ENCODE assay signal across 1 cellular context in the genomic region with DNA sequence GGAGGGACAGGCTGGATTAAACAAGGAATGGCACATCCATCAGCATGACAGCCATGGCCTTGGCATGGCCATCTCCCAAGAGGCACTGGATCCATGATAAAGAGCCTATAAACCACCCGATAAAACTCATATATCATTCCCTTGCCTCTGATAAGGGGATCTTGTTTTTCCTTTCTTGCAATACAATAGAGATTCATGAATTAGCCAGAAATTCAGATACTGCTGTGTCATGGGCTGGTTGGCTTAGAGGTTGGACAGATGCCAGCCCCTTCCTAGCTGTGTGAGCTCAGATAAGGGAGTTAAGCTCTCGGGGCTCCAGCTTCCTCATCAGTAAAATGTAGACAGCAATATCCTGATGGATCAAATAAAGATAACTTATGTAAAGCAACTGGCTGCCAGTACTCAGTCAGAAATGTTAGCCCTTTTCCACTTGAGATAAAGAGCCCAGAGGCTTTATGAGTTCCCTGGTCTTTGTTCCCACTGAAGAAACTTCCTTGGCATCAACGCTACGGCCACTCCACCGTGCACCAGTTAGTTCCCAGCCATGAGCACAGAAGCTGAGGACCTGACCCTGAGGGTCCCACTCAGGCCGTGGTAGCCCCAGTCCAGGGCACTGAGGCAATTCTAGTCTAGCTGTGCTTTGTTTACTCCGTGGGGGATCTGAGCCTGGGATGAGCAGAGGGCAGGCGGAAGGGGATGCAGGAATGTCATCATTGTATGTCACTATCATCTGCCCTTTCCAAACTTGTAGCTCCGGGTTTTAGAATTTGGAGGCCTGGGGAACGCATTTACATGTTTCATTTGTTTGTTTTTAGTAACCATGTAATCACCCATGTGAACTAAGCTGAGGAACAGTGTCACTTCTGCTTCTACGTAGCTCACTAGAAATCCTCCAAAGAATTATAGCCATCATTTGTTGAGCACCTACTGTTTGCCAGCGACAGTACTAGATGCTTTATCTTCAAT.
TF ChIP-seq lines count a peak whose summit lies in the region.

No MANE protein-coding gene starts in this region.

TF ChIP-seq in K562, 482 proteins besides CTCF, POLR2A, EP300 and RAD21 (continued from another document and continues in another):
- TF ChIP-seq HDGF (IDR thresholded peaks at IDR 0.05), result no peak
- TF ChIP-seq LEF1 (IDR thresholded peaks at IDR 0.05), result peak; percentile 66
- TF ChIP-seq CREB1 (IDR thresholded peaks at IDR 0.05), result peak; percentile 22; the same call in 1 of the 2 replicates
- no peak for TF ChIP-seq CREB1 (CRISPR knock-in tag; IDR thresholded peaks at IDR 0.05)
- TF ChIP-seq, protein P1, sequence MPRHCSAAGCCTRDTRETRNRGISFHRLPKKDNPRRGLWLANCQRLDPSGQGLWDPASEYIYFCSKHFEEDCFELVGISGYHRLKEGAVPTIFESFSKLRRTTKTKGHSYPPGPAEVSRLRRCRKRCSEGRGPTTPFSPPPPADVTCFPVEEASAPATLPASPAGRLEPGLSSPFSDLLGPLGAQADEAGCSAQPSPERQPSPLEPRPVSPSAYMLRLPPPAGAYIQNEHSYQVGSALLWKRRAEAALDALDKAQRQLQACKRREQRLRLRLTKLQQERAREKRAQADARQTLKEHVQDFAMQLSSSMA (CRISPR knock-in tag; IDR thresholded peaks at IDR 0.05), result no peak
- TF ChIP-seq SIX5 (IDR thresholded peaks at IDR 0.05; ENCODE audit: borderline replicate concordance in 1 of 2, insufficient read depth in 1 of 2, low read depth in 1 of 2, low read length in 2 of 2), result no peak
- TF ChIP-seq, protein P2, sequence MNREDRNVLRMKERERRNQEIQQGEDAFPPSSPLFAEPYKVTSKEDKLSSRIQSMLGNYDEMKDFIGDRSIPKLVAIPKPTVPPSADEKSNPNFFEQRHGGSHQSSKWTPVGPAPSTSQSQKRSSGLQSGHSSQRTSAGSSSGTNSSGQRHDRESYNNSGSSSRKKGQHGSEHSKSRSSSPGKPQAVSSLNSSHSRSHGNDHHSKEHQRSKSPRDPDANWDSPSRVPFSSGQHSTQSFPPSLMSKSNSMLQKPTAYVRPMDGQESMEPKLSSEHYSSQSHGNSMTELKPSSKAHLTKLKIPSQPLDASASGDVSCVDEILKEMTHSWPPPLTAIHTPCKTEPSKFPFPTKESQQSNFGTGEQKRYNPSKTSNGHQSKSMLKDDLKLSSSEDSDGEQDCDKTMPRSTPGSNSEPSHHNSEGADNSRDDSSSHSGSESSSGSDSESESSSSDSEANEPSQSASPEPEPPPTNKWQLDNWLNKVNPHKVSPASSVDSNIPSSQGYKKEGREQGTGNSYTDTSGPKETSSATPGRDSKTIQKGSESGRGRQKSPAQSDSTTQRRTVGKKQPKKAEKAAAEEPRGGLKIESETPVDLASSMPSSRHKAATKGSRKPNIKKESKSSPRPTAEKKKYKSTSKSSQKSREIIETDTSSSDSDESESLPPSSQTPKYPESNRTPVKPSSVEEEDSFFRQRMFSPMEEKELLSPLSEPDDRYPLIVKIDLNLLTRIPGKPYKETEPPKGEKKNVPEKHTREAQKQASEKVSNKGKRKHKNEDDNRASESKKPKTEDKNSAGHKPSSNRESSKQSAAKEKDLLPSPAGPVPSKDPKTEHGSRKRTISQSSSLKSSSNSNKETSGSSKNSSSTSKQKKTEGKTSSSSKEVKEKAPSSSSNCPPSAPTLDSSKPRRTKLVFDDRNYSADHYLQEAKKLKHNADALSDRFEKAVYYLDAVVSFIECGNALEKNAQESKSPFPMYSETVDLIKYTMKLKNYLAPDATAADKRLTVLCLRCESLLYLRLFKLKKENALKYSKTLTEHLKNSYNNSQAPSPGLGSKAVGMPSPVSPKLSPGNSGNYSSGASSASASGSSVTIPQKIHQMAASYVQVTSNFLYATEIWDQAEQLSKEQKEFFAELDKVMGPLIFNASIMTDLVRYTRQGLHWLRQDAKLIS (CRISPR knock-in tag; IDR thresholded peaks at IDR 0.05), result peak; percentile 28; the same call in 1 of the 2 replicates
- TF ChIP-seq ZFPM2 (CRISPR knock-in tag; IDR thresholded peaks at IDR 0.05), result no peak
- no peak for TF ChIP-seq SMC3 (conservative IDR thresholded peaks at IDR 0.05; ENCODE audit: insufficient read depth, low read depth, low read length)
- no peak for TF ChIP-seq PRPF4 (IDR thresholded peaks at IDR 0.05; ENCODE audit: insufficient read depth, low read depth, low read length, poor library complexity, severe bottlenecking)
- TF ChIP-seq, protein P3, sequence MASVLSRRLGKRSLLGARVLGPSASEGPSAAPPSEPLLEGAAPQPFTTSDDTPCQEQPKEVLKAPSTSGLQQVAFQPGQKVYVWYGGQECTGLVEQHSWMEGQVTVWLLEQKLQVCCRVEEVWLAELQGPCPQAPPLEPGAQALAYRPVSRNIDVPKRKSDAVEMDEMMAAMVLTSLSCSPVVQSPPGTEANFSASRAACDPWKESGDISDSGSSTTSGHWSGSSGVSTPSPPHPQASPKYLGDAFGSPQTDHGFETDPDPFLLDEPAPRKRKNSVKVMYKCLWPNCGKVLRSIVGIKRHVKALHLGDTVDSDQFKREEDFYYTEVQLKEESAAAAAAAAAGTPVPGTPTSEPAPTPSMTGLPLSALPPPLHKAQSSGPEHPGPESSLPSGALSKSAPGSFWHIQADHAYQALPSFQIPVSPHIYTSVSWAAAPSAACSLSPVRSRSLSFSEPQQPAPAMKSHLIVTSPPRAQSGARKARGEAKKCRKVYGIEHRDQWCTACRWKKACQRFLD (CRISPR knock-in tag; IDR thresholded peaks at IDR 0.05), result peak; percentile 85
- TF ChIP-seq ZNF764 (CRISPR knock-in tag; IDR thresholded peaks at IDR 0.05; ENCODE audit: low read depth), result no peak
- no peak for TF ChIP-seq ZNF384 (IDR thresholded peaks at IDR 0.05; ENCODE audit: low read depth, low read length)
- TF ChIP-seq ZNF316 (IDR thresholded peaks at IDR 0.05), result peak; percentile 98
- peak; percentile 89 for TF ChIP-seq HDAC3 (IDR thresholded peaks at IDR 0.05; ENCODE audit: borderline replicate concordance, partially characterized antibody)
- TF ChIP-seq NFE2 (IDR thresholded peaks at IDR 0.05; ENCODE audit: low read depth), result peak; percentile 99
- TF ChIP-seq, protein P4, sequence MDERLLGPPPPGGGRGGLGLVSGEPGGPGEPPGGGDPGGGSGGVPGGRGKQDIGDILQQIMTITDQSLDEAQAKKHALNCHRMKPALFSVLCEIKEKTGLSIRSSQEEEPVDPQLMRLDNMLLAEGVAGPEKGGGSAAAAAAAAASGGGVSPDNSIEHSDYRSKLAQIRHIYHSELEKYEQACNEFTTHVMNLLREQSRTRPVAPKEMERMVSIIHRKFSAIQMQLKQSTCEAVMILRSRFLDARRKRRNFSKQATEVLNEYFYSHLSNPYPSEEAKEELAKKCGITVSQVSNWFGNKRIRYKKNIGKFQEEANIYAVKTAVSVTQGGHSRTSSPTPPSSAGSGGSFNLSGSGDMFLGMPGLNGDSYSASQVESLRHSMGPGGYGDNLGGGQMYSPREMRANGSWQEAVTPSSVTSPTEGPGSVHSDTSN (CRISPR knock-in tag; IDR thresholded peaks at IDR 0.05; ENCODE audit: low read depth), result peak; percentile 43; the same call in 1 of the 2 replicates
- TF ChIP-seq, protein P4 (tag; conservative IDR thresholded peaks at IDR 0.05; ENCODE audit: low read depth), result peak; percentile 97
- TF ChIP-seq, protein P5, sequence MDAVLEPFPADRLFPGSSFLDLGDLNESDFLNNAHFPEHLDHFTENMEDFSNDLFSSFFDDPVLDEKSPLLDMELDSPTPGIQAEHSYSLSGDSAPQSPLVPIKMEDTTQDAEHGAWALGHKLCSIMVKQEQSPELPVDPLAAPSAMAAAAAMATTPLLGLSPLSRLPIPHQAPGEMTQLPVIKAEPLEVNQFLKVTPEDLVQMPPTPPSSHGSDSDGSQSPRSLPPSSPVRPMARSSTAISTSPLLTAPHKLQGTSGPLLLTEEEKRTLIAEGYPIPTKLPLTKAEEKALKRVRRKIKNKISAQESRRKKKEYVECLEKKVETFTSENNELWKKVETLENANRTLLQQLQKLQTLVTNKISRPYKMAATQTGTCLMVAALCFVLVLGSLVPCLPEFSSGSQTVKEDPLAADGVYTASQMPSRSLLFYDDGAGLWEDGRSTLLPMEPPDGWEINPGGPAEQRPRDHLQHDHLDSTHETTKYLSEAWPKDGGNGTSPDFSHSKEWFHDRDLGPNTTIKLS (IDR thresholded peaks at IDR 0.05; ENCODE audit: borderline replicate concordance, low read depth), result no peak
- TF ChIP-seq CAMTA2 (CRISPR knock-in tag; conservative IDR thresholded peaks at IDR 0.05), result no peak
- TF ChIP-seq, protein P6, sequence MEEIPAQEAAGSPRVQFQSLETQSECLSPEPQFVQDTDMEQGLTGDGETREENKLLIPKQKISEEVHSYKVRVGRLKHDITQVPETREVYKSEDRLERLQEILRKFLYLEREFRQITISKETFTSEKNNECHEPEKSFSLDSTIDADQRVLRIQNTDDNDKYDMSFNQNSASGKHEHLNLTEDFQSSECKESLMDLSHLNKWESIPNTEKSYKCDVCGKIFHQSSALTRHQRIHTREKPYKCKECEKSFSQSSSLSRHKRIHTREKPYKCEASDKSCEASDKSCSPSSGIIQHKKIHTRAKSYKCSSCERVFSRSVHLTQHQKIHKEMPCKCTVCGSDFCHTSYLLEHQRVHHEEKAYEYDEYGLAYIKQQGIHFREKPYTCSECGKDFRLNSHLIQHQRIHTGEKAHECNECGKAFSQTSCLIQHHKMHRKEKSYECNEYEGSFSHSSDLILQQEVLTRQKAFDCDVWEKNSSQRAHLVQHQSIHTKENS (CRISPR knock-in tag; IDR thresholded peaks at IDR 0.05), result no peak
- TF ChIP-seq, protein P7, sequence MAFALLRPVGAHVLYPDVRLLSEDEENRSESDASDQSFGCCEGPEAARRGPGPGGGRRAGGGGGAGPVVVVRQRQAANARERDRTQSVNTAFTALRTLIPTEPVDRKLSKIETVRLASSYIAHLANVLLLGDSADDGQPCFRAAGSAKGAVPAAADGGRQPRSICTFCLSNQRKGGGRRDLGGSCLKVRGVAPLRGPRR (CRISPR knock-in tag; IDR thresholded peaks at IDR 0.05), result no peak
- no peak for TF ChIP-seq ZNF239 (CRISPR knock-in tag; IDR thresholded peaks at IDR 0.05)
- TF ChIP-seq POLR3G (IDR thresholded peaks at IDR 0.05; ENCODE audit: extremely low read depth, insufficient read length, insufficient replicate concordance), result no peak
- peak; percentile 88; the same call in 1 of the 2 replicates for TF ChIP-seq MTA1 (IDR thresholded peaks at IDR 0.05; ENCODE audit: borderline replicate concordance)
- TF ChIP-seq, protein P8, sequence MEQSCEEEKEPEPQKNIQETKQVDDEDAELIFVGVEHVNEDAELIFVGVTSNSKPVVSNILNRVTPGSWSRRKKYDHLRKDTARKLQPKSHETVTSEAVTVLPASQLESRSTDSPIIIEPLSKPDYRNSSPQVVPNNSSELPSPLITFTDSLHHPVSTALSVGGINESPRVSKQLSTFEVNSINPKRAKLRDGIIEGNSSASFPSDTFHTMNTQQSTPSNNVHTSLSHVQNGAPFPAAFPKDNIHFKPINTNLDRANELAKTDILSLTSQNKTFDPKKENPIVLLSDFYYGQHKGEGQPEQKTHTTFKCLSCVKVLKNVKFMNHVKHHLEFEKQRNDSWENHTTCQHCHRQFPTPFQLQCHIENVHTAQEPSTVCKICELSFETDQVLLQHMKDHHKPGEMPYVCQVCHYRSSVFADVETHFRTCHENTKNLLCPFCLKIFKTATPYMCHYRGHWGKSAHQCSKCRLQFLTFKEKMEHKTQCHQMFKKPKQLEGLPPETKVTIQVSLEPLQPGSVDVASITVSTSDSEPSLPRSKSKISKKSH (CRISPR knock-in tag; IDR thresholded peaks at IDR 0.05), result no peak
- TF ChIP-seq RBM34 (IDR thresholded peaks at IDR 0.05; ENCODE audit: borderline replicate concordance, insufficient read depth, low read length), result no peak
- no peak for TF ChIP-seq FIP1L1 (IDR thresholded peaks at IDR 0.05; ENCODE audit: low read depth, low read length, poor library complexity, severe bottlenecking)
- 0 out of 2 replicates have a peak, but pooled peaks have one; percentile 72 for TF ChIP-seq ZNF175 (CRISPR knock-in tag; IDR thresholded peaks at IDR 0.05; ENCODE audit: low read depth)
- TF ChIP-seq ZC3H8 (IDR thresholded peaks at IDR 0.05), result no peak
- TF ChIP-seq OTX1 (CRISPR knock-in tag; IDR thresholded peaks at IDR 0.05), result no peak
- TF ChIP-seq, protein P9, sequence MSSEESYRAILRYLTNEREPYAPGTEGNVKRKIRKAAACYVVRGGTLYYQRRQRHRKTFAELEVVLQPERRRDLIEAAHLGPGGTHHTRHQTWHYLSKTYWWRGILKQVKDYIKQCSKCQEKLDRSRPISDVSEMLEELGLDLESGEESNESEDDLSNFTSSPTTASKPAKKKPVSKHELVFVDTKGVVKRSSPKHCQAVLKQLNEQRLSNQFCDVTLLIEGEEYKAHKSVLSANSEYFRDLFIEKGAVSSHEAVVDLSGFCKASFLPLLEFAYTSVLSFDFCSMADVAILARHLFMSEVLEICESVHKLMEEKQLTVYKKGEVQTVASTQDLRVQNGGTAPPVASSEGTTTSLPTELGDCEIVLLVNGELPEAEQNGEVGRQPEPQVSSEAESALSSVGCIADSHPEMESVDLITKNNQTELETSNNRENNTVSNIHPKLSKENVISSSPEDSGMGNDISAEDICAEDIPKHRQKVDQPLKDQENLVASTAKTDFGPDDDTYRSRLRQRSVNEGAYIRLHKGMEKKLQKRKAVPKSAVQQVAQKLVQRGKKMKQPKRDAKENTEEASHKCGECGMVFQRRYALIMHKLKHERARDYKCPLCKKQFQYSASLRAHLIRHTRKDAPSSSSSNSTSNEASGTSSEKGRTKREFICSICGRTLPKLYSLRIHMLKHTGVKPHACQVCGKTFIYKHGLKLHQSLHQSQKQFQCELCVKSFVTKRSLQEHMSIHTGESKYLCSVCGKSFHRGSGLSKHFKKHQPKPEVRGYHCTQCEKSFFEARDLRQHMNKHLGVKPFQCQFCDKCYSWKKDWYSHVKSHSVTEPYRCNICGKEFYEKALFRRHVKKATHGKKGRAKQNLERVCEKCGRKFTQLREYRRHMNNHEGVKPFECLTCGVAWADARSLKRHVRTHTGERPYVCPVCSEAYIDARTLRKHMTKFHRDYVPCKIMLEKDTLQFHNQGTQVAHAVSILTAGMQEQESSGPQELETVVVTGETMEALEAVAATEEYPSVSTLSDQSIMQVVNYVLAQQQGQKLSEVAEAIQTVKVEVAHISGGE (CRISPR knock-in tag; IDR thresholded peaks at IDR 0.05), result peak in 1 of 3 experiments; percentile 70; a peak in 2 of 6 replicates
- no peak for TF ChIP-seq KHSRP (IDR thresholded peaks at IDR 0.05)
- TF ChIP-seq STAG1 (CRISPR knock-in tag; IDR thresholded peaks at IDR 0.05; ENCODE audit: borderline replicate concordance), result no peak
- TF ChIP-seq SNRNP70 (optimal IDR thresholded peaks at IDR 0.05; ENCODE audit: low read depth, low read length), result no peak
- no peak for TF ChIP-seq SRSF3 (IDR thresholded peaks at IDR 0.05; ENCODE audit: insufficient read depth, low read length)
- TF ChIP-seq ZNF212 (CRISPR knock-in tag; IDR thresholded peaks at IDR 0.05), result no peak
- TF ChIP-seq DPF2 (IDR thresholded peaks at IDR 0.05), result peak; percentile 98
- no peak for TF ChIP-seq SAP30 (IDR thresholded peaks at IDR 0.05; ENCODE audit: borderline replicate concordance, insufficient read depth, low read depth, low read length, poor library complexity, severe bottlenecking)
- TF ChIP-seq KDM5B (IDR thresholded peaks at IDR 0.05; ENCODE audit: insufficient replicate concordance, low read depth, low read length), result no peak
